Comparison of ENCODE assay signal across 8 cellular contexts in genomic region chr1:170531758-170532657, GRCh38. TPM values are rescaled to one million over a fixed set of nuclear protein-coding genes. Genes with fewer than 3 reads are reported as not detected.
DNase-seq lines count a peak whose midpoint lies in the region; ATAC-seq, FAIRE-seq and TF ChIP-seq lines count a peak whose summit lies in the region.

Gene GORAB, plus strand, starts transcription at chr1:170532166. Its CDS starts 58 bp downstream, at chr1:170532224.

- DNase-seq in DMS79 treated with DMSO at 0.1 percent for 48 hours (lab: John Stamatoyannopoulos, UW) (peak; percentile 93), RCC 7860 (ENCODE audit: low spot score) (peak; percentile 77), activated T-helper 1 cell treated with Interleukin-2 at 50 U/mL for 16 hours (ENCODE audit: low read depth) (peak; percentile 70), fibroblast of mammary gland (ENCODE audit: low read depth) (peak; percentile 97)
- DNase-seq in naive thymus-derived CD4-positive, alpha-beta T cell, result peak; percentile 74 to 87 (median 83)
- peak; percentile 88 for DNase-seq in stimulated activated naive B cell treated with anti-CD40 and anti-IgM and Interleukin-4, amounts not matched to agents 10 μg/mL and 1 μg/mL and 100 μg/mL, for 72 hours

- no peaks in the 10 kb centered on the region for H3K9me3 ChIP-seq in naive thymus-derived CD4-positive, alpha-beta T cell (ENCODE audit: control insufficient read depth in 2 of 3, low read length in 3 of 3)

- peaks cover 29% of the 10 kb centered on the region for H3K79me2 ChIP-seq in KMS-11 (ENCODE audit: insufficient read depth, low read depth)

- no peaks in the 10 kb centered on the region for H4K20me1 ChIP-seq in KMS-11 (ENCODE audit: insufficient read depth)

- H3K4me1 Mint-ChIP-seq in naive thymus-derived CD4-positive, alpha-beta T cell, result peaks cover 7 to 29% (median 19%) of the 10 kb centered on the region in 7 donors
- H3K4me1 Mint-ChIP-seq in stimulated activated naive B cell treated with anti-CD40 and anti-IgM and Interleukin-4, amounts not matched to agents 10 μg/mL and 1 μg/mL and 100 μg/mL, for 72 hours, result peaks cover 4 to 5% of the 10 kb centered on the region in 2 donors

- H3K4me3 Mint-ChIP-seq in naive thymus-derived CD4-positive, alpha-beta T cell, result no peak within 1 kb of the TSS
- no peak within 1 kb of the TSS for H3K4me3 Mint-ChIP-seq in stimulated activated naive B cell treated with anti-CD40 and anti-IgM and Interleukin-4, amounts not matched to agents 10 μg/mL and 1 μg/mL and 100 μg/mL, for 72 hours

- peak within 1 kb of the TSS; percentile 94 for H3K4me2 ChIP-seq in KMS-11

- H3K4me3 ChIP-seq in KMS-11 (IDR thresholded peaks at IDR 0.05; ENCODE audit: insufficient read depth, low read depth, low read length) (peak within 1 kb of the TSS; percentile 97), fibroblast of mammary gland (ENCODE audit: control insufficient read depth, low read depth, low read length) (peak within 1 kb of the TSS; percentile 86)
- H3K4me3 ChIP-seq in naive thymus-derived CD4-positive, alpha-beta T cell (ENCODE audit: low read length), result peak within 1 kb of the TSS; percentile 95

- no peaks in the 10 kb centered on the region for H3K27me3 ChIP-seq in KMS-11 (ENCODE audit: insufficient read depth, low read depth)
- no peaks in the 10 kb centered on the region for H3K27me3 ChIP-seq in naive thymus-derived CD4-positive, alpha-beta T cell (ENCODE audit: control insufficient read depth in 2 of 2, insufficient read depth in 2 of 2, low read length in 2 of 2)

- intact Hi-C loops in naive thymus-derived CD4-positive, alpha-beta T cell (cut with micrococcal nuclease), result loop anchor here (1.0 to 5.0 kb wide), 15 partner anchors 458 to 2000 kb away; partner anchors contain the start of genes FMO4 (in 2 of the 2), KIFAP3 (in 2 of the 2), METTL18 (in 2 of the 2) and ATP1B1 (in 1 of the 2)

- peak; percentile 98 for ATAC-seq in GM21737 (IDR thresholded peaks at IDR 0.05; ENCODE audit: unreplicated experiment)
- ATAC-seq in naive thymus-derived CD4-positive, alpha-beta T cell, result peak; percentile 97
- peak; percentile 98 to 99 for ATAC-seq in stimulated activated naive B cell treated with anti-CD40 and anti-IgM and Interleukin-4, amounts not matched to agents 10 μg/mL and 1 μg/mL and 100 μg/mL, for 72 hours (replicated peaks)

- H3K9me3 Mint-ChIP-seq in naive thymus-derived CD4-positive, alpha-beta T cell, result no peaks in the 10 kb centered on the region
- H3K9me3 Mint-ChIP-seq in stimulated activated naive B cell treated with anti-CD40 and anti-IgM and Interleukin-4, amounts not matched to agents 10 μg/mL and 1 μg/mL and 100 μg/mL, for 72 hours, result no peaks in the 10 kb centered on the region

- TF ChIP-seq CTCF in KMS-11 (conservative IDR thresholded peaks at IDR 0.05; ENCODE audit: low read depth, low read length), result no peak
- no peak for TF ChIP-seq CTCF in fibroblast of mammary gland (conservative IDR thresholded peaks at IDR 0.05; ENCODE audit: control insufficient read depth, insufficient read depth, low read depth, low read length)

- peaks cover 0 to 20% (median 0%) of the 10 kb centered on the region in 5 donors for H3K27me3 Mint-ChIP-seq in naive thymus-derived CD4-positive, alpha-beta T cell
- peaks cover 4 to 6% of the 10 kb centered on the region in 2 donors for H3K27me3 Mint-ChIP-seq in stimulated activated naive B cell treated with anti-CD40 and anti-IgM and Interleukin-4, amounts not matched to agents 10 μg/mL and 1 μg/mL and 100 μg/mL, for 72 hours

- peak within 1 kb of the TSS; percentile 88 for H2AFZ ChIP-seq in KMS-11 (ENCODE audit: low read depth)

- peak; percentile 78 for FAIRE-seq in RCC 7860 (lab: Jason Lieb, UNC)

- peak within 1 kb of the TSS; percentile 91 for H3K9ac ChIP-seq in KMS-11

- H3K36me3 ChIP-seq in KMS-11 (ENCODE audit: insufficient read depth), result no peaks in the 10 kb centered on the region
- H3K36me3 ChIP-seq in naive thymus-derived CD4-positive, alpha-beta T cell (ENCODE audit: control insufficient read depth in 2 of 3, insufficient read depth in 3 of 3, low read length in 3 of 3), result peaks cover 0 to 4% (median 0%) of the 10 kb centered on the region in 3 experiments

- H3K4me1 ChIP-seq in KMS-11 (ENCODE audit: low read depth, poor library complexity, severe bottlenecking), result peaks cover 12% of the 10 kb centered on the region
- H3K4me1 ChIP-seq in naive thymus-derived CD4-positive, alpha-beta T cell (ENCODE audit: control insufficient read depth in 2 of 2, insufficient read depth in 2 of 2, low read length in 2 of 2), result peaks cover 8 to 14% of the 10 kb centered on the region in 2 donors

- CTCF ChIA-PET in naive thymus-derived CD4-positive, alpha-beta T cell (lab: Charles Lee), result no interaction called here

- POLR2A ChIA-PET in naive thymus-derived CD4-positive, alpha-beta T cell (lab: Charles Lee), result interaction anchor here (1.0 to 1.7 kb wide), 5 partner anchors 9 to 1250 kb away, joined by 3 to 10 read pairs (median 7); partner anchors contain the start of genes METTL13 and SCYL3

- peak within 1 kb of the TSS in 1 of 9 donors; percentile 36 for H3K27ac Mint-ChIP-seq in naive thymus-derived CD4-positive, alpha-beta T cell
- no peak within 1 kb of the TSS for H3K27ac Mint-ChIP-seq in stimulated activated naive B cell treated with anti-CD40 and anti-IgM and Interleukin-4, amounts not matched to agents 10 μg/mL and 1 μg/mL and 100 μg/mL, for 72 hours

- H3K36me3 Mint-ChIP-seq in naive thymus-derived CD4-positive, alpha-beta T cell, result peaks cover 0 to 12% (median 8%) of the 10 kb centered on the region in 5 donors
- peaks cover 6 to 10% of the 10 kb centered on the region in 2 donors for H3K36me3 Mint-ChIP-seq in stimulated activated naive B cell treated with anti-CD40 and anti-IgM and Interleukin-4, amounts not matched to agents 10 μg/mL and 1 μg/mL and 100 μg/mL, for 72 hours

- H3K27ac ChIP-seq in KMS-11, result peak within 1 kb of the TSS; percentile 82
- peak within 1 kb of the TSS; percentile 91 for H3K27ac ChIP-seq in naive thymus-derived CD4-positive, alpha-beta T cell (ENCODE audit: low read depth, low read length)

RNA-seq across cellular contexts. Expression of gene GORAB, which starts in this region (rescaled TPM):
- 10 to 100 TPM; 10.9 to 25.3 (median 22.7) TPM for total RNA-seq in naive thymus-derived CD4-positive, alpha-beta T cell
- 1 to 10 TPM; 4.6 to 6.7 TPM for polyA plus RNA-seq in naive thymus-derived CD4-positive, alpha-beta T cell

Comparison
In these comparisons a context has a peak if more than half of its experiments do, and no peak if none do; other contexts are left out.
1. Peak in every context shown above with its lines: DNase-seq, ATAC-seq, H3K4me3 ChIP-seq and H3K27ac ChIP-seq.